In genomic region chr20:43923917-43924316, GRCh38 we compare ENCODE assay signal across 15 cellular contexts. TPM values are rescaled to one million over a fixed set of nuclear protein-coding genes. Genes with fewer than 3 reads are reported as not detected.
A peak's percentile ranks its signal among the peaks of the same experiment; 100 is the strongest.
DNase-seq lines count a peak whose midpoint lies in the region; ATAC-seq and TF ChIP-seq lines count a peak whose summit lies in the region.
"Had no signal": no experiment of that assay in that cellular context is flagged by ENCODE, and none has a peak within 500 bp of the region (broad histone marks: within the 10 kb centered on the region; RNA-seq: fewer than 3 reads in every experiment).

No MANE protein-coding gene starts in this region.

- dilution Hi-C loops in IMR-90 (cut with HindIII; ENCODE audit: low sequenced_read_pairs, unreplicated experiment) = no loop called here

- H3K4me3 Mint-ChIP-seq in activated naive CD4-positive, alpha-beta T cell treated with anti-CD3 and anti-CD28 coated beads, Interleukin-2, amount 50 U/mL, for 24 hours = peak overlapping the region; percentile 56
- H3K4me3 Mint-ChIP-seq in glutamatergic neuron (ENCODE audit: unreplicated experiment) = peak overlapping the region; percentile 12
- H3K4me3 Mint-ChIP-seq: GM23338 had no signal

- no peak overlapping the region for H3K4me3 ChIP-seq in IMR-90 (ENCODE audit: insufficient read depth, low read depth, low read length)
- no peak overlapping the region for H3K4me3 ChIP-seq in Karpas-422 (ENCODE audit: low read length)
- H3K4me3 ChIP-seq: BLaER1, GM23338 had no signal

- TF ChIP-seq RAD21 in IMR-90 (IDR thresholded peaks at IDR 0.05; ENCODE audit: low read length) = no peak

- no peaks in the 10 kb centered on the region for H3K9me3 Mint-ChIP-seq in activated naive CD4-positive, alpha-beta T cell treated with anti-CD3 and anti-CD28 coated beads, Interleukin-2, amount 50 U/mL, for 24 hours
- H3K9me3 Mint-ChIP-seq in glutamatergic neuron (ENCODE audit: unreplicated experiment) = peaks cover 9% of the 10 kb centered on the region
- H3K9me3 Mint-ChIP-seq: CD4-positive, CD25-positive, alpha-beta regulatory T cell; GM23338 had no signal

- no peak overlapping the region for H3K56ac ChIP-seq in IMR-90 (ENCODE audit: extremely low read depth, insufficient read depth, low read length)

- H3K4me2 ChIP-seq in IMR-90 (ENCODE audit: low read depth, low read length) (no peak overlapping the region), Karpas-422 (ENCODE audit: low read depth, low read length, poor library complexity, severe bottlenecking) (no peak overlapping the region)
- H3K4me2 ChIP-seq: GM23338 had no signal

- no peak overlapping the region for H2BK20ac ChIP-seq in IMR-90 (ENCODE audit: low read depth, low read length)

- TF ChIP-seq POLR2A in IMR-90 (IDR thresholded peaks at IDR 0.05; ENCODE audit: low read depth, low read length) = no peak

- H3K14ac ChIP-seq in IMR-90 (replicated peaks; ENCODE audit: low read depth, low read length) = no peak overlapping the region

- H2AFZ ChIP-seq in IMR-90 (replicated peaks; ENCODE audit: low read length, poor library complexity) = no peak overlapping the region
- no peak overlapping the region for H2AFZ ChIP-seq in Karpas-422 (ENCODE audit: low read length)
- H2AFZ ChIP-seq: GM23338 had no signal

- H3K79me2 ChIP-seq in Karpas-422 (ENCODE audit: low read length) = no peaks in the 10 kb centered on the region

- H2BK120ac ChIP-seq in IMR-90 (ENCODE audit: low read depth, low read length) = no peak overlapping the region

- H3K18ac ChIP-seq in IMR-90 (ENCODE audit: low read depth, low read length) = no peak overlapping the region

- WGBS in IMR-90 (ENCODE audit: extremely low coverage in 2 of 2, insufficient read length in 1 of 2), 2 experiments = 80% methylated on average over 2 of the region's 4 CpGs; no CpG with 5 or more reads in 1 of the 2 experiments

- H2BK15ac ChIP-seq in IMR-90 (ENCODE audit: low read depth, low read length) = no peak overlapping the region

- CTCF ChIA-PET in IMR-90 (lab: Yijun Ruan, JAX) = no interaction called here

- H4K8ac ChIP-seq in IMR-90 (ENCODE audit: low read depth in 2 of 2, low read length in 2 of 2) = no peak overlapping the region

- no peak overlapping the region for H3K27ac Mint-ChIP-seq in activated naive CD4-positive, alpha-beta T cell treated with anti-CD3 and anti-CD28 coated beads, Interleukin-2, amount 50 U/mL, for 24 hours
- peak overlapping the region; percentile 57 for H3K27ac Mint-ChIP-seq in glutamatergic neuron (ENCODE audit: unreplicated experiment)

- intact Hi-C loops in IMR-90 (cut with micrococcal nuclease) = no loop called here

- no peak overlapping the region for H2AK9ac ChIP-seq in IMR-90 (replicated peaks; ENCODE audit: low read depth, low read length, poor library complexity)

- no peak for ATAC-seq in IMR-90 (ENCODE audit: low read depth)
- ATAC-seq in foreskin keratinocyte = no peak
- ATAC-seq: GM23338, HepG2 had no signal

- H3K4me1 ChIP-seq in IMR-90 (ENCODE audit: control insufficient read depth, insufficient read depth, low read length) = peaks cover 14% of the 10 kb centered on the region
- H3K4me1 ChIP-seq in Karpas-422 (ENCODE audit: low read length) = peaks cover 34% of the 10 kb centered on the region
- H3K4me1 ChIP-seq in foreskin keratinocyte = no peaks in the 10 kb centered on the region

- POLR2A ChIA-PET in IMR-90 (lab: Charles Lee; ENCODE audit: unreplicated experiment) = no interaction called here

- no peaks in the 10 kb centered on the region for H3K27me3 Mint-ChIP-seq in activated naive CD4-positive, alpha-beta T cell treated with anti-CD3 and anti-CD28 coated beads, Interleukin-2, amount 50 U/mL, for 24 hours
- peaks cover 5% of the 10 kb centered on the region for H3K27me3 Mint-ChIP-seq in glutamatergic neuron (ENCODE audit: unreplicated experiment)
- H3K27me3 Mint-ChIP-seq: CD4-positive, CD25-positive, alpha-beta regulatory T cell had no signal

- BruUV-seq in IMR-90 (replicated peaks; lab: Mats Ljungman, UMichigan) = no TSS peak

- 0 out of 2 replicates have a peak overlapping the region, but pooled peaks have one; percentile 19 for H3K4ac ChIP-seq in IMR-90 (ENCODE audit: low read depth, low read length)

- H2BK5ac ChIP-seq in IMR-90 (ENCODE audit: low read depth, low read length, poor library complexity, severe bottlenecking) = no peak overlapping the region

- TF ChIP-seq CTCF in IMR-90 (conservative IDR thresholded peaks at IDR 0.05; ENCODE audit: low read depth, low read length) (no peak), glutamatergic neuron (IDR thresholded peaks at IDR 0.05; ENCODE audit: partially characterized antibody, unreplicated experiment) (no peak), foreskin keratinocyte (conservative IDR thresholded peaks at IDR 0.05) (no peak)

- H3K9ac ChIP-seq in IMR-90 (ENCODE audit: low read depth, low read length) (no peak overlapping the region), Karpas-422 (ENCODE audit: low read length) (no peak overlapping the region)
- H3K9ac ChIP-seq: BLaER1 had no signal

- in situ Hi-C loops in IMR-90 (cut with MboI; ENCODE audit: low sequenced_read_pairs) = no loop called here

- H3K36me3 ChIP-seq in IMR-90 (ENCODE audit: control insufficient read depth, insufficient read depth, low read length) (0 out of 2 replicates have a peak, but pooled peaks cover 1% of the 10 kb centered on the region), Karpas-422 (ENCODE audit: insufficient read depth, low read length) (no peaks in the 10 kb centered on the region)
- H3K36me3 ChIP-seq: BLaER1 had no signal

- H4K20me1 ChIP-seq in IMR-90 (ENCODE audit: insufficient read depth, low read length) (peaks cover 82% of the 10 kb centered on the region), Karpas-422 (ENCODE audit: insufficient read depth, low read depth, low read length) (no peaks in the 10 kb centered on the region)
- H4K20me1 ChIP-seq: BLaER1 had no signal

- peaks cover 61% of the 10 kb centered on the region for H3K4me1 Mint-ChIP-seq in activated naive CD4-positive, alpha-beta T cell treated with anti-CD3 and anti-CD28 coated beads, Interleukin-2, amount 50 U/mL, for 24 hours
- peaks cover 28% of the 10 kb centered on the region for H3K4me1 Mint-ChIP-seq in glutamatergic neuron (ENCODE audit: low read depth, unreplicated experiment)

- H3K27ac ChIP-seq in IMR-90 (ENCODE audit: insufficient read depth, low read length) = no peak overlapping the region
- H3K27ac ChIP-seq in Karpas-422 (ENCODE audit: low read length) = no peak overlapping the region
- H3K27ac ChIP-seq in foreskin keratinocyte = no peak overlapping the region
- H3K27ac ChIP-seq: 22Rv1, BLaER1 had no signal

- no peak for DNase-seq in activated naive CD4-positive, alpha-beta T cell treated with anti-CD3 and anti-CD28 coated beads, Interleukin-2, amount 50 U/mL, for 16 hours
- DNase-seq in IMR-90 = no peak
- no peak for DNase-seq in glutamatergic neuron
- DNase-seq in Karpas-422 = no peak
- DNase-seq in T-helper 2 cell = no peak
- DNase-seq in foreskin keratinocyte = no peak
- no peak for DNase-seq in activated CD4-positive, CD25-positive, alpha-beta regulatory T cell treated with anti-CD3 and anti-CD28 coated beads, Interleukin-2, amount 50 U/mL, for 72 hours
- DNase-seq: AML-193; CD4-positive, CD25-positive, alpha-beta regulatory T cell; H7 had no signal

- H3K9me3 ChIP-seq in IMR-90 (ENCODE audit: control insufficient read depth, insufficient read depth, low read length) = no peaks in the 10 kb centered on the region
- H3K9me3 ChIP-seq in Karpas-422 (ENCODE audit: low read length) = no peaks in the 10 kb centered on the region
- H3K9me3 ChIP-seq: BLaER1 had no signal

- peaks cover 54 to 96% of the 10 kb centered on the region in 2 experiments for H3K79me1 ChIP-seq in IMR-90 (ENCODE audit: low read depth in 1 of 2, low read length in 2 of 2)

- no peak overlapping the region; the same call in 1 of the 2 replicates for H3K23ac ChIP-seq in IMR-90 (ENCODE audit: low read depth, low read length)

- no peak overlapping the region for H2AK5ac ChIP-seq in IMR-90 (ENCODE audit: low read depth, low read length)

- no peak overlapping the region for H4K5ac ChIP-seq in IMR-90 (ENCODE audit: low read depth, low read length)

- H3K9me2 ChIP-seq in Karpas-422 (replicated peaks; ENCODE audit: insufficient read depth, low read length) = no peaks in the 10 kb centered on the region

- no peaks in the 10 kb centered on the region for H3K36me3 Mint-ChIP-seq in activated naive CD4-positive, alpha-beta T cell treated with anti-CD3 and anti-CD28 coated beads, Interleukin-2, amount 50 U/mL, for 24 hours
- H3K36me3 Mint-ChIP-seq in glutamatergic neuron (ENCODE audit: unreplicated experiment) = peaks cover 5% of the 10 kb centered on the region

- H3K9me1 ChIP-seq in IMR-90 (ENCODE audit: insufficient read depth, low read length) = peaks cover 47% of the 10 kb centered on the region

- H3K27me3 ChIP-seq in IMR-90 (ENCODE audit: control insufficient read depth, insufficient read depth, low read length) (no peaks in the 10 kb centered on the region), Karpas-422 (ENCODE audit: low read length) (no peaks in the 10 kb centered on the region), foreskin keratinocyte (peaks cover 78% of the 10 kb centered on the region)
- H3K27me3 ChIP-seq: BLaER1 had no signal

- no peak overlapping the region for H4K91ac ChIP-seq in IMR-90 (ENCODE audit: insufficient read depth, low read depth, low read length)

TF ChIP-seq in IMR-90, 13 proteins besides CTCF, POLR2A, EP300 and RAD21 (continues in another document):
- TF ChIP-seq CHD1 (IDR thresholded peaks at IDR 0.05; ENCODE audit: low read depth, low read length) = no peak
- no peak for TF ChIP-seq ELK1 (IDR thresholded peaks at IDR 0.05; ENCODE audit: borderline replicate concordance, low read depth, low read length)

RNA-seq across cellular contexts. Expression of gene TOX2, which starts 9.3 kb away (rescaled TPM):
- 1.1 and 1.3 TPM in 2 replicates for total RNA-seq in IMR-90 (2012; rRNA removed)
- polyA plus RNA-seq in IMR-90 (2012; rRNA removed) = 17.2 and 17.5 TPM in 2 replicates
- polyA plus RNA-seq in IMR-90 (2012; cell fraction: cytosol; rRNA removed) = 14.6 and 25.9 TPM in 2 replicates
- 17.1 and 23.2 TPM in 2 replicates for polyA plus RNA-seq in IMR-90 (2012; cell fraction: nucleus; rRNA removed; ENCODE audit: low replicate concordance)
- 11.0 TPM for total RNA-seq in glutamatergic neuron (ENCODE audit: unreplicated experiment)
- 42.9 and 54.1 TPM in 2 replicates for total RNA-seq in Karpas-422 (2014; rRNA removed; shearing (Covaris generic); ENCODE audit: low replicate concordance)
- 0.14 TPM in 2 replicates for total RNA-seq in foreskin keratinocyte
- polyA plus RNA-seq in foreskin keratinocyte = 0.10 and 0.29 TPM in 2 replicates
- total RNA-seq: HepG2 had no signal
- polyA plus RNA-seq: HepG2 had no signal
